14 cellular contexts compared by ENCODE assay signal in genomic region chr4:56619160-56619559, GRCh38.
DNase-seq lines count a peak whose midpoint lies in the region; ATAC-seq, FAIRE-seq and TF ChIP-seq lines count a peak whose summit lies in the region.
"Had no signal": no experiment of that assay in that cellular context is flagged by ENCODE, and none has a peak within 500 bp of the region (broad histone marks: within the 10 kb centered on the region; RNA-seq: fewer than 3 reads in every experiment).

No MANE protein-coding gene starts in this region.

- ATAC-seq in GM12878 (no peak), HG03354 (IDR thresholded peaks at IDR 0.05; ENCODE audit: poor library complexity, severe bottlenecking, unreplicated experiment) (no peak)
- ATAC-seq: body of pancreas; naive thymus-derived CD8-positive, alpha-beta T cell had no signal

- FAIRE-seq in GM12878 (lab: Jason Lieb, UNC), result no peak

- H3K4me1 ChIP-seq in GM12878 (ENCODE audit: control insufficient read depth, insufficient read depth, low read length), result no peaks in the 10 kb centered on the region
- H3K4me1 ChIP-seq: body of pancreas had no signal

- no peak overlapping the region for H3K4me3 ChIP-seq in Jurkat, Clone E6-1 (ENCODE audit: low read length)
- no peak overlapping the region for H3K4me3 ChIP-seq in GM12878
- H3K4me3 ChIP-seq: body of pancreas, thoracic aorta had no signal

- DNase-seq in stimulated activated CD4-positive, alpha-beta T cell treated with anti-CD3 and anti-CD28 coated beads, Interleukin-1b, Interleukin-23, amount 100 ng/mL, for 48 hours, result peak; percentile 10
- DNase-seq in stimulated activated CD4-positive, alpha-beta T cell treated with anti-CD3 and anti-CD28 coated beads, Interleukin-4, amount 100 ng/mL, for 1 hour, result no peak
- DNase-seq in Jurkat, Clone E6-1 (ENCODE audit: low read depth, low spot score), result peak; percentile 5
- no peak for DNase-seq in GM12878 (ENCODE audit: low read depth, low spot score)
- DNase-seq in progenitor cell of endocrine pancreas (ENCODE audit: low spot score, unreplicated experiment), result no peak
- no peak for DNase-seq in NCI-H128 (lab: John Stamatoyannopoulos, UW; ENCODE audit: unreplicated experiment)
- DNase-seq in superior temporal gyrus (ENCODE audit: extremely low spot score), result no peak
- DNase-seq: activated CD4-positive, alpha-beta T cell treated with anti-CD3 and anti-CD28 coated beads, Interleukin-2, amount 50 U/mL, for 4 hours; body of pancreas; MV-4-11; naive thymus-derived CD8-positive, alpha-beta T cell; SHP77 had no signal

- BruUV-seq in GM12878 (replicated peaks; lab: Mats Ljungman, UMichigan), result no TSS peak

- H3K79me2 ChIP-seq in GM12878 (ENCODE audit: control insufficient read depth, insufficient read depth, low read length), result no peaks in the 10 kb centered on the region

- RAD21 ChIA-PET in GM12878 (lab: Charles Lee; ENCODE audit: unreplicated experiment), result no interaction called here

- peaks cover 6% of the 10 kb centered on the region for H3K9me3 Mint-ChIP-seq in progenitor cell of endocrine pancreas (ENCODE audit: low read depth)

- H3K9me3 ChIP-seq in GM12878 (replicated peaks; ENCODE audit: control insufficient read depth, insufficient read depth, low read length), result no peaks in the 10 kb centered on the region; the same call in 2 of the 3 replicates
- H3K9me3 ChIP-seq: body of pancreas, thoracic aorta had no signal

- SMC1A ChIA-PET in GM12878 (lab: Charles Lee; ENCODE audit: uncharacterized antibody, unreplicated experiment), result interaction anchor here (1.1 kb wide), 1 partner anchor 9 kb away, joined by 3 read pairs; no protein-coding TSS in a partner anchor

- no peak for TF ChIP-seq POLR2A in GM12878 (IDR thresholded peaks at IDR 0.05; ENCODE audit: low read depth, low read length)

- no peak overlapping the region for H3K9ac ChIP-seq in GM12878 (ENCODE audit: control insufficient read depth, insufficient read depth, low read length)

- H2AFZ ChIP-seq in GM12878 (ENCODE audit: control insufficient read depth, low read depth, low read length), result no peak overlapping the region

- TF ChIP-seq CTCF in GM12878 (IDR thresholded peaks at IDR 0.05 in 2 of 3, conservative IDR thresholded peaks at IDR 0.05 in 1 of 3; ENCODE audit: control insufficient read depth in 2 of 3, extremely low read depth in 1 of 3, insufficient read depth in 1 of 3, low read depth in 3 of 3, low read length in 3 of 3), result no peak
- TF ChIP-seq CTCF in progenitor cell of endocrine pancreas (IDR thresholded peaks at IDR 0.05; ENCODE audit: unreplicated experiment), result no peak

- H3K4me1 Mint-ChIP-seq in progenitor cell of endocrine pancreas (ENCODE audit: low read depth), result no peaks in the 10 kb centered on the region
- H3K4me1 Mint-ChIP-seq: naive thymus-derived CD8-positive, alpha-beta T cell had no signal

- H3K27ac ChIP-seq in GM12878 (ENCODE audit: control insufficient read depth, insufficient read depth), result no peak overlapping the region
- H3K27ac ChIP-seq: body of pancreas, thoracic aorta had no signal

- no peak for TF ChIP-seq RAD21 in GM12878 (IDR thresholded peaks at IDR 0.05; ENCODE audit: insufficient read depth, low read depth, low read length)

- H3K27me3 ChIP-seq in GM12878 (replicated peaks in 1 of 2; ENCODE audit: control insufficient read depth in 2 of 2, insufficient read depth in 2 of 2, low read length in 1 of 2), result no peaks in the 10 kb centered on the region
- H3K27me3 ChIP-seq: body of pancreas had no signal

- intact Hi-C loops in GM12878 (cut with micrococcal nuclease; ENCODE audit: unreplicated experiment), result no loop called here

- H3K27me3 Mint-ChIP-seq in progenitor cell of endocrine pancreas, result no peaks in the 10 kb centered on the region

- H3K27ac Mint-ChIP-seq in progenitor cell of endocrine pancreas, result no peak overlapping the region
- H3K27ac Mint-ChIP-seq: naive thymus-derived CD8-positive, alpha-beta T cell had no signal

- 20% methylated on average over 2 of the region's 2 CpGs for WGBS in GM12878 (ENCODE audit: insufficient coverage, insufficient replicate concordance, low lambda C conversion rate, missing lambda C conversion rate)

- peaks cover 1% of the 10 kb centered on the region for H3K36me3 Mint-ChIP-seq in progenitor cell of endocrine pancreas (ENCODE audit: insufficient read depth)

- no peak overlapping the region for H3K4me3 Mint-ChIP-seq in progenitor cell of endocrine pancreas (ENCODE audit: low read depth)
- H3K4me3 Mint-ChIP-seq: naive thymus-derived CD8-positive, alpha-beta T cell had no signal

- no peaks in the 10 kb centered on the region for H4K20me1 ChIP-seq in GM12878 (ENCODE audit: control insufficient read depth, insufficient read depth)

- no peaks in the 10 kb centered on the region for H3K36me3 ChIP-seq in GM12878 (ENCODE audit: control insufficient read depth in 2 of 2, insufficient read depth in 2 of 2, low read length in 1 of 2)
- H3K36me3 ChIP-seq: thoracic aorta had no signal

- H3K4me2 ChIP-seq in GM12878 (ENCODE audit: control insufficient read depth, insufficient read depth), result 0 out of 2 replicates have a peak overlapping the region, but pooled peaks have one; percentile 17

- POLR2A ChIA-PET in GM12878 (lab: Charles Lee), result no interaction called here

- in situ Hi-C loops in GM12878 (cut with MboI), result no loop called here

- no peak for TF ChIP-seq EP300 in GM12878 (IDR thresholded peaks at IDR 0.05; ENCODE audit: borderline replicate concordance in 1 of 2, control insufficient read depth in 1 of 2, low read depth in 2 of 2, low read length in 2 of 2)

- CTCF ChIA-PET in GM12878 (lab: Yijun Ruan, JAX), result interaction anchor here (1.6 kb wide), 1 partner anchor 18 kb away, joined by 3 read pairs; no protein-coding TSS in a partner anchor

TF ChIP-seq in GM12878, 131 proteins besides CTCF, POLR2A, EP300 and RAD21:
- TF ChIP-seq POLR2AphosphoS5 (IDR thresholded peaks at IDR 0.05; ENCODE audit: low read length) (no peak), ZNF622 (IDR thresholded peaks at IDR 0.05) (no peak), ZBTB40 (IDR thresholded peaks at IDR 0.05; ENCODE audit: borderline replicate concordance) (no peak), POU2F2 (IDR thresholded peaks at IDR 0.05; ENCODE audit: borderline replicate concordance, low read depth, low read length) (no peak), RCOR1 (conservative IDR thresholded peaks at IDR 0.05; ENCODE audit: low read depth, low read length) (no peak), TCF12 (IDR thresholded peaks at IDR 0.05; ENCODE audit: low read depth, low read length) (no peak), E2F4 (IDR thresholded peaks at IDR 0.05; ENCODE audit: low read depth, low read length) (no peak), ZBED1 (IDR thresholded peaks at IDR 0.05; ENCODE audit: borderline replicate concordance) (no peak)

Comparison
In these comparisons a context has a peak if more than half of its experiments do, and no peak if none do; other contexts are left out.
1. DNase-seq: peak in stimulated activated CD4-positive, alpha-beta T cell treated with anti-CD3 and anti-CD28 coated beads, Interleukin-1b, Interleukin-23, amount 100 ng/mL, for 48 hours (single experiment) and Jurkat, Clone E6-1 (single experiment); none in stimulated activated CD4-positive, alpha-beta T cell treated with anti-CD3 and anti-CD28 coated beads, Interleukin-4, amount 100 ng/mL, for 1 hour (single experiment), GM12878 (single experiment), progenitor cell of endocrine pancreas (single experiment), NCI-H128 (single experiment) and superior temporal gyrus (single experiment).